In the genomic region with DNA sequence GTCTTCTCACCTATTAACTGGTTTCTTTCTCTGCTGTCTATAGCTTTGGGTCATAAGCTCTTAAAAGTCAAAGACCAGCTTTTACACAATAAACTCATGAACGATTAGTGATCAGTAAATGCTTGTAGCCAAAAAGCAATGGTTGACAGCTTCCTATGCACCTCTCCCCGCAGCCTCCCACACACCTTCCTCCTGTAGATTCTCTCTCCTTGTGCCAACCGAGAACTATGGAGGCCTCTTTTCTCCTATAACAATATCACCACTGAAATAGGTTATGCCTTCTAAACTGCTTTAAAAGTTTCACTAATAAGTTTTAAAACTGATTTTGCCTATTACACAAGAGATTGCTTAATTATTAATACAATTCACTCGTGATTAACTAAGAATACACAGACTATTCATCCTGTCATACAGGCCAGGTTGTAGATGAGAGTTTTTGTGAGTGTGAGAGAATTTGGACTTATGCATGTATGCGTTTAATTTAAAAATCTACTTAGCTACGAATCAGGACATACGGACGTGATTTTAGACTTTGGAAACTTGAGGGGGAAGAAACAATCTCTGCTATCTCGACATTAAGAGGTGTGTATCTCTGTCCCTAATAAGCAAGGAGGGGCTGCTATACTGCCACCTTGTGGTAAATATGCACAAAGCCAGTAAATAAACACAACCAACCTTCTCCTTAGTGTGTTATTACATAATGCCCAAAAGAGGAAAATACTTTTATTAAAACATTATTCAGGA, we compare ENCODE assay signal across 8 cellular contexts.
DNase-seq lines count a peak whose midpoint lies in the region; ATAC-seq, FAIRE-seq and TF ChIP-seq lines count a peak whose summit lies in the region.

No MANE protein-coding gene starts in this region.

- no peak overlapping the region for H3K27ac Mint-ChIP-seq in endothelial cell (ENCODE audit: unreplicated experiment)
- no peak overlapping the region for H3K27ac Mint-ChIP-seq in activated naive CD8-positive, alpha-beta T cell treated with anti-CD3 and anti-CD28 coated beads for 36 hours

- H3K4me1 Mint-ChIP-seq in endothelial cell (ENCODE audit: unreplicated experiment) = peaks cover 12% of the 10 kb centered on the region
- no peaks in the 10 kb centered on the region for H3K4me1 Mint-ChIP-seq in activated naive CD8-positive, alpha-beta T cell treated with anti-CD3 and anti-CD28 coated beads for 36 hours

- peaks cover 6% of the 10 kb centered on the region for H3K36me3 Mint-ChIP-seq in endothelial cell (ENCODE audit: low read depth, unreplicated experiment)
- no peaks in the 10 kb centered on the region for H3K36me3 Mint-ChIP-seq in activated naive CD8-positive, alpha-beta T cell treated with anti-CD3 and anti-CD28 coated beads for 36 hours

- no peaks in the 10 kb centered on the region for H3K36me3 ChIP-seq in Panc1 (ENCODE audit: control insufficient read depth, insufficient read depth, low read length)

- peak; percentile 51 for FAIRE-seq in GM12891 (lab: Jason Lieb, UNC)

- CTCF ChIA-PET in Panc1 (lab: Charles Lee) = no interaction called here

- no peaks in the 10 kb centered on the region for H3K27me3 ChIP-seq in Panc1 (ENCODE audit: control insufficient read depth, insufficient read depth, low read length)

- no peak overlapping the region for H3K27ac ChIP-seq in Panc1 (ENCODE audit: low read length)

- POLR2A ChIA-PET in Panc1 (lab: Charles Lee) = no interaction called here

- no TSS peak for BruUV-seq in Panc1 (replicated peaks; lab: Mats Ljungman, UMichigan)

- ATAC-seq in HG03378 (IDR thresholded peaks at IDR 0.05; ENCODE audit: unreplicated experiment) (peak; percentile 84), Panc1 (no peak)

- no peak overlapping the region for H3K4me3 Mint-ChIP-seq in endothelial cell (ENCODE audit: unreplicated experiment)
- no peak overlapping the region for H3K4me3 Mint-ChIP-seq in activated naive CD8-positive, alpha-beta T cell treated with anti-CD3 and anti-CD28 coated beads for 36 hours

- in situ Hi-C loops in Panc1 (cut with HindIII; ENCODE audit: low pct_unique_long_range_greater_than_20kb, low sequenced_read_pairs) = no loop called here

- TF ChIP-seq CTCF in AG09309 (IDR thresholded peaks at IDR 0.05; ENCODE audit: control insufficient read depth, insufficient read depth, low read depth, low read length, missing control alignments) (peak; percentile 62), Panc1 (IDR thresholded peaks at IDR 0.05) (peak; percentile 75; the same call in 1 of the 2 replicates), endothelial cell (IDR thresholded peaks at IDR 0.05; ENCODE audit: unreplicated experiment) (peak; percentile 86)

- no peaks in the 10 kb centered on the region for H3K9me3 Mint-ChIP-seq in endothelial cell (ENCODE audit: unreplicated experiment)
- H3K9me3 Mint-ChIP-seq in activated naive CD8-positive, alpha-beta T cell treated with anti-CD3 and anti-CD28 coated beads for 36 hours = no peaks in the 10 kb centered on the region

- DNase-seq in AG09309 (ENCODE audit: low read depth) (no peak), GM12891 (ENCODE audit: insufficient read length, low spot score) (peak; percentile 29), Panc1 (ENCODE audit: low read depth, low spot score) (no peak), endothelial cell (ENCODE audit: low spot score) (no peak), midbrain (lab: John Stamatoyannopoulos, UW) (peak; percentile 23)
- DNase-seq in activated naive CD8-positive, alpha-beta T cell treated with anti-CD3 and anti-CD28 coated beads for 36 hours = no peak
- no peak for DNase-seq in stimulated activated naive CD4-positive, alpha-beta T cell treated with Interleukin-2 at 50 U/mL for 16 hours (lab: John Stamatoyannopoulos, UW)

- H3K4me3 ChIP-seq in AG09309 (ENCODE audit: control insufficient read depth, low read depth, low read length) (no peak overlapping the region), Panc1 (ENCODE audit: low read depth in 2 of 2, low read length in 2 of 2) (no peak overlapping the region)

- no peaks in the 10 kb centered on the region for H3K9me3 ChIP-seq in Panc1 (ENCODE audit: control insufficient read depth, insufficient read depth, low read depth, low read length)

- no peaks in the 10 kb centered on the region for H3K27me3 Mint-ChIP-seq in endothelial cell (ENCODE audit: unreplicated experiment)
- peaks cover 7% of the 10 kb centered on the region for H3K27me3 Mint-ChIP-seq in activated naive CD8-positive, alpha-beta T cell treated with anti-CD3 and anti-CD28 coated beads for 36 hours

- no peaks in the 10 kb centered on the region for H3K4me1 ChIP-seq in Panc1 (ENCODE audit: control insufficient read depth, insufficient read depth, low read length)

- intact Hi-C loops in Panc1 (cut with micrococcal nuclease; ENCODE audit: unreplicated experiment) = loop anchor here (5.0 to 10.0 kb wide), 2 partner anchors 49 to 257 kb away; no protein-coding TSS in a partner anchor

- no peak for TF ChIP-seq POLR2A in GM12891 (IDR thresholded peaks at IDR 0.05; ENCODE audit: low read depth, low read length)

TF ChIP-seq in GM12891, 5 proteins besides CTCF, POLR2A, EP300 and RAD21:
- TF ChIP-seq POU2F2 (IDR thresholded peaks at IDR 0.05; ENCODE audit: low read depth, low read length) (no peak), SPI1 (IDR thresholded peaks at IDR 0.05; ENCODE audit: low read depth, low read length) (no peak), POLR2AphosphoS5 (IDR thresholded peaks at IDR 0.05; ENCODE audit: low read depth, low read length) (no peak)

Comparison
In these comparisons a context has a peak if more than half of its experiments do, and no peak if none do; other contexts are left out.
1. DNase-seq: peak in GM12891 (single experiment) and midbrain (single experiment); none in AG09309 (single experiment), Panc1 (single experiment), endothelial cell (single experiment), activated naive CD8-positive, alpha-beta T cell treated with anti-CD3 and anti-CD28 coated beads for 36 hours (single experiment) and stimulated activated naive CD4-positive, alpha-beta T cell treated with Interleukin-2 at 50 U/mL for 16 hours (single experiment).
2. Peak in every context shown above with its lines, with median percentiles within 50 percentile points of each other: CTCF ChIP-seq.